ENCODE assay signal across 1 cellular context in genomic region chr15:22980189-22981136, GRCh38.
TF ChIP-seq lines count a peak whose summit lies in the region.

Gene CYFIP1, minus strand, starts transcription at chr15:22980368. Its CDS starts 33,083 bp downstream, at chr15:22947285.

TF ChIP-seq in HepG2, 621 proteins besides CTCF, POLR2A, EP300 and RAD21 (continued from another document and continues in another):
- TF ChIP-seq ZNF180 (CRISPR knock-in tag; IDR thresholded peaks at IDR 0.05; ENCODE audit: borderline replicate concordance, low read depth): no peak
- TF ChIP-seq LBX2 (CRISPR knock-in tag; IDR thresholded peaks at IDR 0.05; ENCODE audit: borderline replicate concordance): no peak
- TF ChIP-seq ZNF260 (CRISPR knock-in tag; IDR thresholded peaks at IDR 0.05; ENCODE audit: borderline replicate concordance, low read depth): no peak
- no peak for TF ChIP-seq ZNF552 (CRISPR knock-in tag; IDR thresholded peaks at IDR 0.05; ENCODE audit: borderline replicate concordance)
- no peak for TF ChIP-seq DNMT1 (CRISPR knock-in tag; IDR thresholded peaks at IDR 0.05)
- no peak for TF ChIP-seq SAFB2 (CRISPR knock-in tag; IDR thresholded peaks at IDR 0.05; ENCODE audit: borderline replicate concordance, low read depth)
- TF ChIP-seq ZNF33B (CRISPR knock-in tag; IDR thresholded peaks at IDR 0.05): no peak
- TF ChIP-seq CEBPG (CRISPR knock-in tag; IDR thresholded peaks at IDR 0.05): no peak
- TF ChIP-seq ZMYM4 (CRISPR knock-in tag; IDR thresholded peaks at IDR 0.05): peak; percentile 64
- TF ChIP-seq POLR2AphosphoS5 (IDR thresholded peaks at IDR 0.05; ENCODE audit: low read depth, low read length): 0 out of 2 replicates have a peak, but pooled peaks have one; percentile 40
- TF ChIP-seq MYC (CRISPR knock-in tag; IDR thresholded peaks at IDR 0.05; ENCODE audit: borderline replicate concordance): peak; percentile 28; the same call in 1 of the 2 replicates
- peak; percentile 42 for TF ChIP-seq ZEB1 (IDR thresholded peaks at IDR 0.05; ENCODE audit: insufficient replicate concordance, low read depth)
- TF ChIP-seq BORCS8-MEF2B (CRISPR knock-in tag; IDR thresholded peaks at IDR 0.05): no peak
- TF ChIP-seq MYPOP (CRISPR knock-in tag; IDR thresholded peaks at IDR 0.05): peak; percentile 55; the same call in 1 of the 2 replicates
- TF ChIP-seq TFE3 (CRISPR knock-in tag; IDR thresholded peaks at IDR 0.05): no peak
- TF ChIP-seq MYNN (CRISPR knock-in tag; IDR thresholded peaks at IDR 0.05; ENCODE audit: low read depth): no peak
- no peak for TF ChIP-seq IRX3 (CRISPR knock-in tag; IDR thresholded peaks at IDR 0.05; ENCODE audit: borderline replicate concordance, low read depth)
- no peak for TF ChIP-seq DDIT3 (CRISPR knock-in tag; IDR thresholded peaks at IDR 0.05)
- peak; percentile 77 for TF ChIP-seq ZGPAT (CRISPR knock-in tag; IDR thresholded peaks at IDR 0.05)
- TF ChIP-seq ZNF276 (CRISPR knock-in tag; IDR thresholded peaks at IDR 0.05; ENCODE audit: low read depth): no peak
- TF ChIP-seq SP1 (IDR thresholded peaks at IDR 0.05): no peak
- TF ChIP-seq SP1 (CRISPR knock-in tag; IDR thresholded peaks at IDR 0.05): no peak
- TF ChIP-seq KIAA2018 (CRISPR knock-in tag; IDR thresholded peaks at IDR 0.05; ENCODE audit: borderline replicate concordance): no peak
- TF ChIP-seq ZBTB21 (CRISPR knock-in tag; IDR thresholded peaks at IDR 0.05): no peak
- no peak for TF ChIP-seq ZNF773 (CRISPR knock-in tag; IDR thresholded peaks at IDR 0.05; ENCODE audit: borderline replicate concordance)
- TF ChIP-seq ZNF101 (CRISPR knock-in tag; IDR thresholded peaks at IDR 0.05; ENCODE audit: borderline replicate concordance, low read depth): no peak
- TF ChIP-seq ZNF646 (CRISPR knock-in tag; IDR thresholded peaks at IDR 0.05): no peak
- no peak for TF ChIP-seq MED1 (CRISPR knock-in tag; IDR thresholded peaks at IDR 0.05)
- TF ChIP-seq RAD51 (IDR thresholded peaks at IDR 0.05; ENCODE audit: borderline replicate concordance): no peak
- no peak for TF ChIP-seq ZNF720 (CRISPR knock-in tag; IDR thresholded peaks at IDR 0.05)
- no peak for TF ChIP-seq NCOA5 (CRISPR knock-in tag; IDR thresholded peaks at IDR 0.05)
- TF ChIP-seq SRSF9 (IDR thresholded peaks at IDR 0.05; ENCODE audit: borderline replicate concordance, insufficient read depth, low read depth, low read length, poor library complexity, severe bottlenecking): no peak
- no peak for TF ChIP-seq ZNF512 (CRISPR knock-in tag; IDR thresholded peaks at IDR 0.05)
- no peak for TF ChIP-seq MBNL3 (CRISPR knock-in tag; conservative IDR thresholded peaks at IDR 0.05)
- TF ChIP-seq GFI1 (CRISPR knock-in tag; IDR thresholded peaks at IDR 0.05; ENCODE audit: borderline replicate concordance): peak; percentile 62; the same call in 1 of the 2 replicates
- no peak for TF ChIP-seq ZBTB42 (CRISPR knock-in tag; IDR thresholded peaks at IDR 0.05)
- no peak for TF ChIP-seq ATF1 (CRISPR knock-in tag; IDR thresholded peaks at IDR 0.05)
